10 cellular contexts compared by ENCODE assay signal in the genomic region with DNA sequence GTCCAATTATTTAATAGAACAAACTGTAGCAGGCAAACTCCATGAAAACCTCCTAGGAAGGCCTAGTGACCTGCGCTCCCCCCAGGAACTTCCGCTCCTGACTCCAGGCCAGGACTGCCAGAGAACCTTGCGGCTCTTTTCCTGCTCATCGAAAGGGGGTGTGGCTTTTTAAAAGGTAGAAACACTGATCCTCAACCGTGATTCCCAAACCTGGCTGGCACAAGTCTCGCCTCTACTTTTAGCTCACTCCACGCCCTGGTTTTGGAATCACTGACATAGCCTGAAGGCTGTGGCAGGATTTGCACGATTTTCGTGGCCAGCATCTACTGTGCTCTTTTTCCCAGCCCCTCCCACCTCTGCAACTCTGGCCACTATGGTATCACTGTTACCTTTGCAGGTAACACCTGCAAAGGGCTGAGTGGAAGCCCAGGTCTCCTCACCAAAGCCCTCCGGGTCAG. TPM values are rescaled to one million over a fixed set of nuclear protein-coding genes. Genes with fewer than 3 reads are reported as not detected.
DNase-seq lines count a peak whose midpoint lies in the region; ATAC-seq and TF ChIP-seq lines count a peak whose summit lies in the region.
"Had no signal": no experiment of that assay in that cellular context is flagged by ENCODE, and none has a peak within 500 bp of the region (broad histone marks: within the 10 kb centered on the region; RNA-seq: fewer than 3 reads in every experiment).

No MANE protein-coding gene starts in this region.

- H3K27ac Mint-ChIP-seq in HFFc6 = peak overlapping the region; percentile 97

- H3K36me3 ChIP-seq in skeletal muscle satellite cell (ENCODE audit: insufficient read depth, low read length) = peaks cover 43% of the 10 kb centered on the region

- no peaks in the 10 kb centered on the region for H3K27me3 ChIP-seq in skeletal muscle satellite cell (ENCODE audit: control insufficient read depth, insufficient read depth, low read length)

- peaks cover 78% of the 10 kb centered on the region for H3K4me1 ChIP-seq in skeletal muscle satellite cell (ENCODE audit: control insufficient read depth, insufficient read depth, low read length)

- no peak overlapping the region for H3K4me2 ChIP-seq in skeletal muscle satellite cell (ENCODE audit: low read length)

- H3K9ac ChIP-seq in skeletal muscle satellite cell (ENCODE audit: low read depth, low read length) = peak overlapping the region; percentile 93

- H3K4me3 Mint-ChIP-seq in HFFc6 = peak overlapping the region; percentile 77; the same call in 1 of the 2 replicates

- H3K27me3 Mint-ChIP-seq in HFFc6 (ENCODE audit: insufficient read depth) = peaks cover 6% of the 10 kb centered on the region; the same call in 1 of the 2 replicates

- no peak for TF ChIP-seq CTCF in HFFc6 (IDR thresholded peaks at IDR 0.05)

- no peak overlapping the region for H3K4me3 ChIP-seq in skeletal muscle satellite cell (ENCODE audit: low read length)
- H3K4me3 ChIP-seq: GM12878 had no signal

- DNase-seq in HFFc6 (no peak), astrocyte of the hippocampus (ENCODE audit: low read depth, low spot score) (peak; percentile 43), iris pigment epithelial cell (ENCODE audit: low read depth) (peak; percentile 51), amygdala (lab: John Stamatoyannopoulos, UW) (no peak)
- no peak for DNase-seq in activated CD4-positive, alpha-beta T cell treated with anti-CD3 and anti-CD28 coated beads, Interleukin-2, amount 50 U/mL, for 1 hour
- DNase-seq: activated CD8-positive, alpha-beta memory T cell treated with anti-CD3 and anti-CD28 coated beads, Interleukin-2, amount 50 U/mL, for 4 hours had no signal

- ATAC-seq in GM21526 (IDR thresholded peaks at IDR 0.05; ENCODE audit: low FRiP score, unreplicated experiment) (no peak), HG02981 (IDR thresholded peaks at IDR 0.05; ENCODE audit: unreplicated experiment) (no peak)
- ATAC-seq: GM12878 had no signal

- peaks cover 57% of the 10 kb centered on the region for H3K36me3 Mint-ChIP-seq in HFFc6 (ENCODE audit: low read depth)

- peaks cover 98% of the 10 kb centered on the region for H3K4me1 Mint-ChIP-seq in HFFc6 (ENCODE audit: low read depth)

- no peaks in the 10 kb centered on the region; the same call in 1 of the 2 replicates for H3K9me3 Mint-ChIP-seq in HFFc6

- H3K9me3 ChIP-seq in skeletal muscle satellite cell (replicated peaks; ENCODE audit: low read length) = no peaks in the 10 kb centered on the region

RNA-seq across cellular contexts. Expression of gene MYOF, which starts 43.3 kb away (rescaled TPM):
- total RNA-seq in HFFc6 (2021; fragmentation: NEBNext Ultra II Directional; extraction: Animal tissue kit (Norgen Biotek cat#: 25700)) = 100 to 1,000 TPM; 401 to 553 (median 530) TPM
- total RNA-seq in skeletal muscle satellite cell (2012; rRNA removed) = 168 and 212 TPM in 2 replicates

RNA-seq across cellular contexts. Expression of gene CEP55, which starts 57.6 kb away (rescaled TPM):
- 10 to 100 TPM; 21.6 to 55.3 (median 48.1) TPM for total RNA-seq in HFFc6 (2021; fragmentation: NEBNext Ultra II Directional; extraction: Animal tissue kit (Norgen Biotek cat#: 25700))
- total RNA-seq in skeletal muscle satellite cell (2012; rRNA removed) = 21.5 and 29.3 TPM in 2 replicates

Comparison
In these comparisons a context has a peak if more than half of its experiments do, and no peak if none do; other contexts are left out.
1. DNase-seq: peak in astrocyte of the hippocampus (single experiment) and iris pigment epithelial cell (single experiment); none in HFFc6 (single experiment), amygdala (0 of 56) and activated CD4-positive, alpha-beta T cell treated with anti-CD3 and anti-CD28 coated beads, Interleukin-2, amount 50 U/mL, for 1 hour (single experiment).